ENCODE assay signal across 1 cellular context in the genomic region with DNA sequence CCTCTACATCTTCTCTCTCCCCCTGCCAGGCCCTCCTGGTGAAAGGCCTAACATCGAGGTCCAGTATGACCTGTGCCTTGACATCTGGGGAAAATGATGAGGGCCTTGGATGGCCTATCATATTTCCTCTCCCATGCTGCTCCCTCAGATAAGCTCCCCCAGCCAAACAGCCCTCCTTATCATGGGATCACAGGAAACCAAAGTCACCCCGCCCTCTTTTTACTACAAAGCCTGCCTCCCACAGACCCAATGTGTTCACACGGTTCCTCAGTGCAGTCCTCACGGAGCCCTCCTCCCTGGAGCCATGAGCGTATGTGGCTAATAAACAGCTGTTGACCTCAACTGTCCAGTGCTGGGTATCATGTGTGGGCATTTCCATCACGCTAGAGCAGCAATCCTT.
TF ChIP-seq lines count a peak whose summit lies in the region.

No MANE protein-coding gene starts in this region.

TF ChIP-seq in K562, 482 proteins besides CTCF, POLR2A, EP300 and RAD21 (continued from another document):
- TF ChIP-seq TEAD4 (IDR thresholded peaks at IDR 0.05; ENCODE audit: low read length) (peak; percentile 90), TEAD4 (CRISPR knock-in tag; IDR thresholded peaks at IDR 0.05; ENCODE audit: borderline replicate concordance) (no peak)
